24 cellular contexts compared by ENCODE assay signal in the genomic region with DNA sequence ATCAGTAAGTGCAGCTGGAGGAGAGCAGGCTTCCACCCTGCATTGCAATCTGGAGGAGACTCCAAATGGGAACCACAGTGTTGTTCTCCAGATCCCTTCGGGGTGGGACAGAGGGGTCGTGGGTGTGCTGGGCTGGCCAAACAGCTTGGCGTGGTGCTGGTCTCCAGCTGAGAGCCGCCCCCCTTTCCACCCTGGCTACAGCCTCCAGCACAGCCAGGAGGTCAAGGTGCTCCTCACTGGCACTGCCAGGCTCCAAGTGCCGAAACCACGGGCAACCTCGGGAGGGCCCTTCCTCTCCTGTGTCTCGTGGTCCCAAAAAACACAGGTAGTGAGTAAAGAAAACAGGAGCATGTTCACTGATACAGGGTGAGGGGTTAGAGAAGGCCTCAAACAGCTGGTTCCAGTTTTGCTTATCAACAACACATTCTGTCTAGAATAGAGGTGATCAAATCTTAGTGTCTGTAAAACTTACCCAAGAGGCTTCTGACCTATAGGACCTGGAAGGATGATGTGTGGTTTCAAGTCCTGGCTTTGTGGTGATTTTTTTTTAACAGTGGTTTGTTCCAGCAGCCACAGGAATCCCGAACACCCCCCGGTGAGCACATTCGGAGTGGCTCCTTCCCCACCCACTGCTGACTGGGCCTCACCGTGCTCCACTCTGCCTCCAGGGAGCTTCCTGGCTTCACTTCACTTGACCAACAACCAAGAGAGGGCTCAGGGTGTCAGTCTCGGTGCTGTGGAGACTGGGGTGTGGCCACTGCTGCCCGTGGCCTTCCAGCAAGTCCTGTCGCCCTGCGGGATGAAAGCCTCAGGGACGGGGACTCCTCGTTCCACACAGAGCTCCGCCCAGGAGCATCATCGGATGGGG. TPM values are rescaled to one million over a fixed set of nuclear protein-coding genes. Genes with fewer than 3 reads are reported as not detected.
DNase-seq lines count a peak whose midpoint lies in the region; ATAC-seq, FAIRE-seq and TF ChIP-seq lines count a peak whose summit lies in the region.
"Had no signal": no experiment of that assay in that cellular context is flagged by ENCODE, and none has a peak within 500 bp of the region (broad histone marks: within the 10 kb centered on the region; RNA-seq: fewer than 3 reads in every experiment).

No MANE protein-coding gene starts in this region.

- ATAC-seq in Right ventricle myocardium superior (ENCODE audit: poor library complexity) (no peak), heart right ventricle (no peak), K562 (no peak; the same call in 2 of the 3 replicates), lower lobe of right lung (no peak)
- ATAC-seq in natural killer cell treated with Interleukin-12 subunit alpha and Interleukin-12 subunit beta and Interleukin-15 and Interleukin-18, amount 100 ng/mL, for 72 hours = no peak
- ATAC-seq: CD8-positive, alpha-beta T cell; Right ventricle myocardium inferior had no signal

- no peak for TF ChIP-seq EP300 in K562 (IDR thresholded peaks at IDR 0.05; ENCODE audit: low read length)

- H3K4me1 Mint-ChIP-seq in activated CD4-positive, alpha-beta memory T cell treated with anti-CD3 and anti-CD28 coated beads, Interleukin-2, amount 10 ng/mL, durations not matched to agents 7 days and 5 days = no peaks in the 10 kb centered on the region
- no peaks in the 10 kb centered on the region for H3K4me1 Mint-ChIP-seq in natural killer cell treated with Interleukin-12 subunit alpha and Interleukin-12 subunit beta and Interleukin-15 and Interleukin-18, amount 100 ng/mL, for 72 hours (ENCODE audit: low read depth in 2 of 2)
- H3K4me1 Mint-ChIP-seq: IgD-negative memory B cell had no signal

- H3K4me3 ChIP-seq in heart right ventricle (no peak overlapping the region), K562 (no peak overlapping the region), lower lobe of right lung (no peak overlapping the region), spleen (no peak overlapping the region)
- H3K4me3 ChIP-seq: Peyer's patch had no signal

- H3K4me3 Mint-ChIP-seq in activated CD4-positive, alpha-beta memory T cell treated with anti-CD3 and anti-CD28 coated beads, Interleukin-2, amount 10 ng/mL, durations not matched to agents 7 days and 5 days = no peak overlapping the region
- no peak overlapping the region for H3K4me3 Mint-ChIP-seq in natural killer cell treated with Interleukin-12 subunit alpha and Interleukin-12 subunit beta and Interleukin-15 and Interleukin-18, amount 100 ng/mL, for 72 hours
- H3K4me3 Mint-ChIP-seq: CD8-positive, alpha-beta T cell; HFFc6 had no signal

- H3K36me3 ChIP-seq in heart right ventricle (no peaks in the 10 kb centered on the region), K562 (ENCODE audit: control insufficient read depth, insufficient read depth, low read length) (no peaks in the 10 kb centered on the region), lower lobe of right lung (no peaks in the 10 kb centered on the region), spleen (no peaks in the 10 kb centered on the region)
- H3K36me3 ChIP-seq: BE2C, Peyer's patch had no signal

- peaks cover 0 to 90% (median 59%) of the 10 kb centered on the region in 7 donors for H3K27me3 ChIP-seq in heart right ventricle
- H3K27me3 ChIP-seq in K562 (ENCODE audit: control insufficient read depth in 2 of 2, insufficient read depth in 2 of 2, low read length in 2 of 2) = peaks cover 77 to 96% of the 10 kb centered on the region in 2 experiments
- H3K27me3 ChIP-seq in lower lobe of right lung (ENCODE audit: low read depth) = peaks cover 45% of the 10 kb centered on the region
- H3K27me3 ChIP-seq in spleen (replicated peaks in 1 of 7) = peaks cover 0 to 87% (median 0%) of the 10 kb centered on the region in 7 donors
- H3K27me3 ChIP-seq: Peyer's patch had no signal

- no peaks in the 10 kb centered on the region for H3K36me3 Mint-ChIP-seq in activated CD4-positive, alpha-beta memory T cell treated with anti-CD3 and anti-CD28 coated beads, Interleukin-2, amount 10 ng/mL, durations not matched to agents 7 days and 5 days (ENCODE audit: low read depth)
- H3K36me3 Mint-ChIP-seq in natural killer cell treated with Interleukin-12 subunit alpha and Interleukin-12 subunit beta and Interleukin-15 and Interleukin-18, amount 100 ng/mL, for 72 hours = no peaks in the 10 kb centered on the region
- H3K36me3 Mint-ChIP-seq: CD8-positive, alpha-beta T cell; IgD-negative memory B cell had no signal

- CTCF ChIA-PET in K562 (lab: Yijun Ruan, JAX; ENCODE audit: low intra/inter-chr PET ratio) = no interaction called here
- CTCF ChIA-PET in activated CD4-positive, alpha-beta memory T cell treated with anti-CD3 and anti-CD28 coated beads, Interleukin-2, amount 10 ng/mL, durations not matched to agents 7 days and 5 days (lab: Charles Lee) = no interaction called here

- no peak overlapping the region for H3K27ac Mint-ChIP-seq in activated CD4-positive, alpha-beta memory T cell treated with anti-CD3 and anti-CD28 coated beads, Interleukin-2, amount 10 ng/mL, durations not matched to agents 7 days and 5 days
- H3K27ac Mint-ChIP-seq in natural killer cell treated with Interleukin-12 subunit alpha and Interleukin-12 subunit beta and Interleukin-15 and Interleukin-18, amount 100 ng/mL, for 72 hours = no peak overlapping the region
- H3K27ac Mint-ChIP-seq: CD8-positive, alpha-beta T cell; HFFc6; IgD-negative memory B cell had no signal

- 75 to 81% methylated on average over 20 of the region's 20 CpGs for WGBS in heart right ventricle, 2 donors
- 1% methylated on average over 20 of the region's 20 CpGs for WGBS in K562 (ENCODE audit: insufficient coverage, low coverage, missing lambda C conversion rate)
- WGBS in spleen, 5 donors = 70 to 80% (median 72%) methylated on average over 15 to 20 of the region's 20 CpGs

- H3K9me3 Mint-ChIP-seq in activated CD4-positive, alpha-beta memory T cell treated with anti-CD3 and anti-CD28 coated beads, Interleukin-2, amount 10 ng/mL, durations not matched to agents 7 days and 5 days = no peaks in the 10 kb centered on the region
- H3K9me3 Mint-ChIP-seq in natural killer cell treated with Interleukin-12 subunit alpha and Interleukin-12 subunit beta and Interleukin-15 and Interleukin-18, amount 100 ng/mL, for 72 hours = no peaks in the 10 kb centered on the region
- H3K9me3 Mint-ChIP-seq: CD8-positive, alpha-beta T cell; HFFc6; IgD-negative memory B cell had no signal

- no peaks in the 10 kb centered on the region for H3K79me2 ChIP-seq in K562 (ENCODE audit: control insufficient read depth, insufficient read depth, low read length)

- H4K20me1 ChIP-seq in K562 (replicated peaks; ENCODE audit: control insufficient read depth, insufficient read depth, low read length) = peaks cover 11% of the 10 kb centered on the region; the same call in 1 of the 2 replicates

- H3K9me3 ChIP-seq in heart right ventricle = no peaks in the 10 kb centered on the region
- H3K9me3 ChIP-seq in K562 (replicated peaks; ENCODE audit: control insufficient read depth, insufficient read depth, low read depth, low read length) = no peaks in the 10 kb centered on the region
- no peaks in the 10 kb centered on the region for H3K9me3 ChIP-seq in lower lobe of right lung
- no peaks in the 10 kb centered on the region for H3K9me3 ChIP-seq in spleen
- H3K9me3 ChIP-seq: BE2C, Peyer's patch, SK-N-SH had no signal

- DNase-seq in Right ventricle myocardium superior = peak; percentile 29
- no peak for DNase-seq in heart right ventricle
- DNase-seq in K562 (ENCODE audit: extremely low read depth in 1 of 4, low spot score in 3 of 4) = no peak
- peak; percentile 31 for DNase-seq in lower lobe of right lung
- peak; percentile 47 for DNase-seq in spleen
- no peak for DNase-seq in activated CD4-positive, alpha-beta memory T cell treated with anti-CD3 and anti-CD28 coated beads, Interleukin-2, amount 10 ng/mL, durations not matched to agents 7 days and 5 days
- no peak for DNase-seq in dermis blood vessel endothelial cell
- DNase-seq in natural killer cell treated with Interleukin-12 subunit alpha and Interleukin-12 subunit beta and Interleukin-15 and Interleukin-18, amount 100 ng/mL, for 72 hours (ENCODE audit: low spot score) = no peak
- DNase-seq: BE2C; Calu3; CD8-positive, alpha-beta T cell; HFFc6; Kasumi-1; NCI-H1105; NCI-H1694; NCI-H748 treated with DMSO at 0.1 percent for 48 hours; NK-92 treated with Interleukin-12 subunit alpha and Interleukin-12 subunit beta, amount 100 ng/mL, for 24 hours; Peyer's patch; SK-N-SH had no signal

- no peak overlapping the region for H3K4me2 ChIP-seq in K562 (ENCODE audit: insufficient read depth, low read length)
- H3K4me2 ChIP-seq: SK-N-SH had no signal

- H3K9me1 ChIP-seq in K562 (ENCODE audit: control insufficient read depth, insufficient read depth, low read length) = no peaks in the 10 kb centered on the region

- no peak overlapping the region for H2AFZ ChIP-seq in K562 (ENCODE audit: low read depth, low read length)

- peak; percentile 44 for FAIRE-seq in K562 (lab: Jason Lieb, UNC)
- FAIRE-seq: GM12892, H1 had no signal

- H3K4me1 ChIP-seq in heart right ventricle (no peaks in the 10 kb centered on the region), K562 (replicated peaks in 1 of 2; ENCODE audit: control insufficient read depth in 2 of 2, insufficient read depth in 2 of 2, low read length in 2 of 2) (peaks cover 0 to 3% of the 10 kb centered on the region in 2 experiments; a peak in 1 of 5 replicates), lower lobe of right lung (no peaks in the 10 kb centered on the region), spleen (no peaks in the 10 kb centered on the region)
- H3K4me1 ChIP-seq: BE2C, Peyer's patch had no signal

- POLR2A ChIA-PET in K562 (lab: Yijun Ruan, JAX) = interaction anchor here (0.5 kb wide), 1 partner anchor 25 kb away, joined by 3 read pairs; no protein-coding TSS in a partner anchor
- POLR2A ChIA-PET in activated CD4-positive, alpha-beta memory T cell treated with anti-CD3 and anti-CD28 coated beads, Interleukin-2, amount 10 ng/mL, durations not matched to agents 7 days and 5 days (lab: Charles Lee) = no interaction called here

- H3K27me3 Mint-ChIP-seq in activated CD4-positive, alpha-beta memory T cell treated with anti-CD3 and anti-CD28 coated beads, Interleukin-2, amount 10 ng/mL, durations not matched to agents 7 days and 5 days = no peaks in the 10 kb centered on the region
- peaks cover 15 to 25% of the 10 kb centered on the region in 2 donors for H3K27me3 Mint-ChIP-seq in natural killer cell treated with Interleukin-12 subunit alpha and Interleukin-12 subunit beta and Interleukin-15 and Interleukin-18, amount 100 ng/mL, for 72 hours

- no peak overlapping the region; a peak in 1 of 4 replicates for H3K9ac ChIP-seq in K562 (ENCODE audit: insufficient read depth in 1 of 2, low read depth in 2 of 2, low read length in 2 of 2)
- H3K9ac ChIP-seq: SK-N-SH had no signal

- TF ChIP-seq POLR2A in K562 (conservative IDR thresholded peaks at IDR 0.05) = no peak
- no peak for TF ChIP-seq POLR2A in spleen (IDR thresholded peaks at IDR 0.05)

- intact Hi-C loops in Right ventricle myocardium superior (cut with DNase I) (no loop called here), heart right ventricle (cut with DNase I) (no loop called here), K562 (cut with micrococcal nuclease) (no loop called here), lower lobe of right lung (cut with DNase I) (no loop called here), spleen (cut with DNase I; ENCODE audit: low total_unique reads) (no loop called here)

- in situ Hi-C loops in K562 (cut with MboI) = no loop called here

- no peak for TF ChIP-seq CTCF in heart right ventricle (IDR thresholded peaks at IDR 0.05)
- TF ChIP-seq CTCF in K562 (IDR thresholded peaks at IDR 0.05 in 2 of 3, conservative IDR thresholded peaks at IDR 0.05 in 1 of 3; ENCODE audit: insufficient read depth in 2 of 3, low read depth in 1 of 3, low read length in 3 of 3) = no peak
- no peak for TF ChIP-seq CTCF in lower lobe of right lung (IDR thresholded peaks at IDR 0.05)
- no peak for TF ChIP-seq CTCF in spleen (IDR thresholded peaks at IDR 0.05 in 8 of 11, conservative IDR thresholded peaks at IDR 0.05 in 3 of 11)

- TF ChIP-seq RAD21 in K562 (CRISPR knock-in tag; conservative IDR thresholded peaks at IDR 0.05 in 1 of 2, IDR thresholded peaks at IDR 0.05 in 1 of 2) = no peak

- no TSS peak for BruUV-seq in K562 (replicated peaks; lab: Mats Ljungman, UMichigan)

- no peak overlapping the region for H3K27ac ChIP-seq in heart right ventricle
- H3K27ac ChIP-seq in K562 (ENCODE audit: extremely low read depth, low read depth, low read length) = no peak overlapping the region
- H3K27ac ChIP-seq in lower lobe of right lung = no peak overlapping the region
- no peak overlapping the region for H3K27ac ChIP-seq in spleen
- H3K27ac ChIP-seq: 22Rv1, Peyer's patch had no signal

RNA-seq across cellular contexts. Expression of a gene that starts 31.2 kb away (rescaled TPM):
- total RNA-seq in Right ventricle myocardium superior (0.11 TPM), heart right ventricle (under 1 TPM in 2 of 10 donors, not detected in 8; 0.07 to 0.08 TPM), K562 (2014; rRNA removed) (0.08 TPM in 1 of 2 replicates, not detected in the other), K562 (2014; rRNA removed; fragmentation: Illumina TruSeq; extraction: Trizol) (not detected in 2 replicates), K562 (2015; rRNA removed; fragmentation: Illumina TruSeq; extraction: Trizol) (not detected in 2 replicates), K562 (2021) (0.04 TPM in 1 of 2 replicates, not detected in the other), lower lobe of right lung (not detected), spleen (not detected), dermis blood vessel endothelial cell (not detected in 2 replicates)
- polyA plus RNA-seq in heart right ventricle (under 1 TPM; 0.01 to 0.07 TPM), K562 (2011; rRNA removed) (not detected in 2 replicates), K562 (2014; fragmentation: Illumina TruSeq; extraction: Trizol) (0.04 TPM in 1 of 2 replicates, not detected in the other), K562 (2014; fragmentation: Nextera tagmentation; extraction: Ambion mirVana) (not detected), K562 (2014; rRNA removed) (0.04 and 0.07 TPM in 2 replicates), spleen (under 1 TPM in 2 of 3 donors, not detected in 1; 0.03 to 0.04 TPM)
- not detected in 2 replicates for total RNA-seq in K562 (2011; cell fraction: chromatin; rRNA removed; ENCODE audit: low replicate concordance)
- total RNA-seq in K562 (2011; cell fraction: nucleolus; rRNA removed) = not detected in 2 replicates
- total RNA-seq in K562 (2011; cell fraction: nucleoplasm; rRNA removed) = not detected in 2 replicates
- polyA plus RNA-seq in K562 (2011; cell fraction: cytosol; rRNA removed) = not detected in 2 replicates
- polyA plus RNA-seq in K562 (2011; cell fraction: nucleus; rRNA removed) = not detected in 2 replicates
- 0.07 and 0.09 TPM in 2 replicates for polyA plus RNA-seq in K562 (2012)
- polyA minus RNA-seq in K562 (2011; rRNA and poly(A)+ RNA removed) = not detected in 2 replicates
- not detected in 2 replicates for polyA minus RNA-seq in K562 (2011; cell fraction: cytosol; rRNA and poly(A)+ RNA removed)
- polyA minus RNA-seq in K562 (2011; cell fraction: nucleus; rRNA and poly(A)+ RNA removed) = not detected in 2 replicates
- total RNA-seq in activated CD4-positive, alpha-beta memory T cell treated with anti-CD3 and anti-CD28 coated beads, Interleukin-2, amount 10 ng/mL, durations not matched to agents 7 days and 5 days = not detected
- under 1 TPM in 1 of 2 donors, not detected in 1; 0.07 TPM for total RNA-seq in natural killer cell treated with Interleukin-12 subunit alpha and Interleukin-12 subunit beta and Interleukin-15 and Interleukin-18, amount 100 ng/mL, for 72 hours
- total RNA-seq: CD8-positive, alpha-beta T cell; H1; HFFc6; Peyer's patch had no signal
- polyA plus RNA-seq: H1, IgD-negative memory B cell had no signal

Comparison
In these comparisons a context has a peak if more than half of its experiments do, and no peak if none do; other contexts are left out.
1. DNase-seq: peak in Right ventricle myocardium superior (single experiment), lower lobe of right lung (single experiment) and spleen (single experiment); none in heart right ventricle (0 of 2), K562 (0 of 4), activated CD4-positive, alpha-beta memory T cell treated with anti-CD3 and anti-CD28 coated beads, Interleukin-2, amount 10 ng/mL, durations not matched to agents 7 days and 5 days (single experiment), dermis blood vessel endothelial cell (single experiment) and natural killer cell treated with Interleukin-12 subunit alpha and Interleukin-12 subunit beta and Interleukin-15 and Interleukin-18, amount 100 ng/mL, for 72 hours (single experiment).